ENCODE assay signal across 21 cellular contexts in genomic region chr16:27843800-27844199, GRCh38.
"Had no signal": no experiment of that assay in that cellular context is flagged by ENCODE, and none has a peak within 500 bp of the region (broad histone marks: within the 10 kb centered on the region; RNA-seq: fewer than 3 reads in every experiment).

No MANE protein-coding gene starts in this region.

- H3K9me3 ChIP-seq: ascending aorta had no signal

- H3K4me1 ChIP-seq: ascending aorta, esophagus muscularis mucosa had no signal

- H3K4me3 ChIP-seq: ascending aorta, esophagus muscularis mucosa, lung had no signal

- H3K36me3 ChIP-seq: ascending aorta, esophagus muscularis mucosa had no signal

- H3K27me3 ChIP-seq: ascending aorta had no signal

- DNase-seq: activated CD4-positive, alpha-beta T cell treated with anti-CD3 and anti-CD28 coated beads, Interleukin-2, amount 50 U/mL, for 1 hour; activated CD4-positive, CD25-positive, alpha-beta regulatory T cell treated with anti-CD3 and anti-CD28 coated beads, Interleukin-2, amount 50 U/mL, for 72 hours; activated CD8-positive, alpha-beta memory T cell treated with anti-CD3 and anti-CD28 coated beads for 24 hours; activated CD8-positive, alpha-beta memory T cell treated with anti-CD3 and anti-CD28 coated beads, Interleukin-2, amount 50 U/mL, for 48 hours; activated gamma-delta T cell; activated T-cell treated with anti-CD3 and anti-CD28 coated beads, Interleukin-2, amount 50 U/mL, for 48 hours; cortex of kidney; effector CD8-positive, alpha-beta T cell; midbrain; retina; stimulated activated CD4-positive, alpha-beta T cell treated with anti-CD3 and anti-CD28 coated beads, Interleukin-12 subunit alpha, Interleukin-12 subunit beta, amount 100 ng/mL, for 4 hours; stimulated activated CD4-positive, alpha-beta T cell treated with anti-CD3 and anti-CD28 coated beads, Interleukin-1b, Interleukin-23, amount 100 ng/mL, for 48 hours; stimulated activated CD8-positive, alpha-beta memory T cell treated with anti-CD3 and anti-CD28 coated beads, Interleukin-4, amount 100 ng/mL, for 48 hours; stimulated activated naive CD4-positive, alpha-beta T cell; T-helper 2 cell had no signal

- H3K27ac Mint-ChIP-seq: activated naive CD4-positive, alpha-beta T cell treated with anti-CD3 and anti-CD28 coated beads, Interleukin-2, amount 50 U/mL, for 24 hours had no signal

- H3K4me1 Mint-ChIP-seq: activated naive CD4-positive, alpha-beta T cell treated with anti-CD3 and anti-CD28 coated beads, Interleukin-2, amount 50 U/mL, for 24 hours had no signal

- H3K27ac ChIP-seq: ascending aorta, esophagus muscularis mucosa, VCaP had no signal

- H3K36me3 Mint-ChIP-seq: activated naive CD4-positive, alpha-beta T cell treated with anti-CD3 and anti-CD28 coated beads, Interleukin-2, amount 50 U/mL, for 24 hours had no signal

- H3K9me3 Mint-ChIP-seq: activated naive CD4-positive, alpha-beta T cell treated with anti-CD3 and anti-CD28 coated beads, Interleukin-2, amount 50 U/mL, for 24 hours had no signal

- H3K4me3 Mint-ChIP-seq: activated naive CD4-positive, alpha-beta T cell treated with anti-CD3 and anti-CD28 coated beads, Interleukin-2, amount 50 U/mL, for 24 hours; nephron had no signal
